10 cellular contexts compared by ENCODE assay signal in the genomic region with DNA sequence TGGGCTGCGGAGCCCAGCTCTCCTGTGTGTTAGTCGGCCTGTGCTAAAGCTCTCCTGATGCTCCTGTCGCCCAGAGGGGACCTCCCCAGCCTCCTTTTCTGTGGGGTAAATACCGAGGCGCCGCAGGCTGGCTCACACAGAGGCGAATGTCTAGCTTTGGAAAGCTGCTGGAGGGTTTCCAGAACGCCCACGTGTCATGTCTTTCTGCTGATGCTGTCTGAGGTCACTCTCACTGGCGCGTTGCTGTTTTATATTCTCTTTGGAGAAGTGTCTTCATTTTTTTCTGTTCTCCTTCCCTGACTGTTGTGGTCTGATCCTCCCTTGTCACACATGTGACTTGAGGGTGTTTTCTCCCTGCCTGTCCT.
A peak's percentile ranks its signal among the peaks of the same experiment; 100 is the strongest.
DNase-seq lines count a peak whose midpoint lies in the region; ATAC-seq, FAIRE-seq and TF ChIP-seq lines count a peak whose summit lies in the region.
"Had no signal": no experiment of that assay in that cellular context is flagged by ENCODE, and none has a peak within 500 bp of the region (broad histone marks: within the 10 kb centered on the region; RNA-seq: fewer than 3 reads in every experiment).

No MANE protein-coding gene starts in this region.

- no peak overlapping the region for H3K4me3 ChIP-seq in epithelial cell of esophagus (ENCODE audit: low read length)
- no peak overlapping the region for H3K4me3 ChIP-seq in naive thymus-derived CD4-positive, alpha-beta T cell (ENCODE audit: low read length)
- H3K4me3 ChIP-seq: BLaER1 treated with 17β-estradiol and CSF1 and Interleukin-3, amounts not matched to agents 10 nM and 100 nM had no signal

- TF ChIP-seq CTCF in natural killer cell (IDR thresholded peaks at IDR 0.05): no peak
- no peak for TF ChIP-seq CTCF in epithelial cell of esophagus (IDR thresholded peaks at IDR 0.05; ENCODE audit: insufficient read depth, low read depth, low read length, missing control alignments)
- no peak for TF ChIP-seq CTCF in nephron progenitor cell (IDR thresholded peaks at IDR 0.05)
- TF ChIP-seq CTCF in D721Med (IDR thresholded peaks at IDR 0.05; ENCODE audit: insufficient read depth, missing control alignments): no peak

- H3K4me1 Mint-ChIP-seq in natural killer cell treated with Interleukin-12 subunit alpha and Interleukin-12 subunit beta and Interleukin-15 and Interleukin-18, amount 100 ng/mL, for 72 hours (ENCODE audit: low read depth in 2 of 2): peaks cover 0 to 4% of the 10 kb centered on the region in 2 donors
- H3K4me1 Mint-ChIP-seq in natural killer cell: peaks cover 0 to 4% of the 10 kb centered on the region in 2 donors
- H3K4me1 Mint-ChIP-seq in nephron progenitor cell: peaks cover 28% of the 10 kb centered on the region
- peaks cover 0 to 11% (median 0%) of the 10 kb centered on the region in 7 donors for H3K4me1 Mint-ChIP-seq in naive thymus-derived CD4-positive, alpha-beta T cell

- intact Hi-C loops in natural killer cell (cut with micrococcal nuclease): no loop called here
- intact Hi-C loops in naive thymus-derived CD4-positive, alpha-beta T cell (cut with micrococcal nuclease): no loop called here

- H3K9me3 ChIP-seq in naive thymus-derived CD4-positive, alpha-beta T cell (ENCODE audit: control insufficient read depth in 2 of 3, low read length in 3 of 3): no peaks in the 10 kb centered on the region
- H3K9me3 ChIP-seq: BLaER1 treated with 17β-estradiol and CSF1 and Interleukin-3, amounts not matched to agents 10 nM and 100 nM had no signal

- ATAC-seq in natural killer cell treated with Interleukin-12 subunit alpha and Interleukin-12 subunit beta and Interleukin-15 and Interleukin-18, amount 100 ng/mL, for 72 hours: no peak
- ATAC-seq in natural killer cell (no peak), HG03442 (IDR thresholded peaks at IDR 0.05; ENCODE audit: unreplicated experiment) (no peak)
- no peak for ATAC-seq in naive thymus-derived CD4-positive, alpha-beta T cell

- POLR2A ChIA-PET in naive thymus-derived CD4-positive, alpha-beta T cell (lab: Charles Lee): no interaction called here

- H3K27ac ChIP-seq in naive thymus-derived CD4-positive, alpha-beta T cell (ENCODE audit: low read depth, low read length): no peak overlapping the region
- H3K27ac ChIP-seq: BLaER1 treated with 17β-estradiol and CSF1 and Interleukin-3, amounts not matched to agents 10 nM and 100 nM had no signal

- H3K36me3 ChIP-seq in naive thymus-derived CD4-positive, alpha-beta T cell (ENCODE audit: control insufficient read depth in 2 of 3, insufficient read depth in 3 of 3, low read length in 3 of 3): peaks cover 3 to 91% (median 5%) of the 10 kb centered on the region in 3 experiments

- CTCF ChIA-PET in naive thymus-derived CD4-positive, alpha-beta T cell (lab: Charles Lee): no interaction called here

- no peak for FAIRE-seq in D721Med (lab: Jason Lieb, UNC)

- peaks cover 11% of the 10 kb centered on the region for H3K36me3 Mint-ChIP-seq in natural killer cell treated with Interleukin-12 subunit alpha and Interleukin-12 subunit beta and Interleukin-15 and Interleukin-18, amount 100 ng/mL, for 72 hours
- H3K36me3 Mint-ChIP-seq in natural killer cell: no peaks in the 10 kb centered on the region
- peaks cover 71% of the 10 kb centered on the region for H3K36me3 Mint-ChIP-seq in nephron progenitor cell (ENCODE audit: low read depth)
- peaks cover 12 to 60% (median 28%) of the 10 kb centered on the region in 5 donors for H3K36me3 Mint-ChIP-seq in naive thymus-derived CD4-positive, alpha-beta T cell

- no peaks in the 10 kb centered on the region for H3K4me1 ChIP-seq in naive thymus-derived CD4-positive, alpha-beta T cell (ENCODE audit: control insufficient read depth in 2 of 2, insufficient read depth in 2 of 2, low read length in 2 of 2)

- no peaks in the 10 kb centered on the region for H3K27me3 ChIP-seq in naive thymus-derived CD4-positive, alpha-beta T cell (ENCODE audit: control insufficient read depth in 2 of 2, insufficient read depth in 2 of 2, low read length in 2 of 2)
- H3K27me3 ChIP-seq: BLaER1 treated with 17β-estradiol and CSF1 and Interleukin-3, amounts not matched to agents 10 nM and 100 nM had no signal

- no peaks in the 10 kb centered on the region for H3K9me3 Mint-ChIP-seq in natural killer cell treated with Interleukin-12 subunit alpha and Interleukin-12 subunit beta and Interleukin-15 and Interleukin-18, amount 100 ng/mL, for 72 hours
- H3K9me3 Mint-ChIP-seq in natural killer cell (no peaks in the 10 kb centered on the region), nephron progenitor cell (no peaks in the 10 kb centered on the region)
- no peaks in the 10 kb centered on the region for H3K9me3 Mint-ChIP-seq in naive thymus-derived CD4-positive, alpha-beta T cell

- peak; percentile 54 for DNase-seq in natural killer cell treated with Interleukin-12 subunit alpha and Interleukin-12 subunit beta and Interleukin-15 and Interleukin-18, amount 100 ng/mL, for 72 hours (ENCODE audit: low spot score)
- DNase-seq in natural killer cell (no peak), epithelial cell of esophagus (ENCODE audit: low read depth) (peak; percentile 87), nephron progenitor cell (no peak), SHP77 treated with DMSO at 0.1 percent for 48 hours (lab: John Stamatoyannopoulos, UW) (no peak), D721Med (ENCODE audit: insufficient read length, low spot score) (no peak)
- DNase-seq in naive thymus-derived CD4-positive, alpha-beta T cell: no peak
- DNase-seq: NCI-H2029 treated with DMSO at 0.1 percent for 48 hours had no signal

- H3K4me3 Mint-ChIP-seq in natural killer cell treated with Interleukin-12 subunit alpha and Interleukin-12 subunit beta and Interleukin-15 and Interleukin-18, amount 100 ng/mL, for 72 hours: no peak overlapping the region
- H3K4me3 Mint-ChIP-seq in natural killer cell (no peak overlapping the region), nephron progenitor cell (no peak overlapping the region)
- no peak overlapping the region for H3K4me3 Mint-ChIP-seq in naive thymus-derived CD4-positive, alpha-beta T cell

- H3K27me3 Mint-ChIP-seq in natural killer cell treated with Interleukin-12 subunit alpha and Interleukin-12 subunit beta and Interleukin-15 and Interleukin-18, amount 100 ng/mL, for 72 hours: no peaks in the 10 kb centered on the region
- H3K27me3 Mint-ChIP-seq in natural killer cell (ENCODE audit: low read depth in 2 of 2) (no peaks in the 10 kb centered on the region), nephron progenitor cell (ENCODE audit: low read depth, poor library complexity) (peaks cover 3% of the 10 kb centered on the region)
- no peaks in the 10 kb centered on the region for H3K27me3 Mint-ChIP-seq in naive thymus-derived CD4-positive, alpha-beta T cell

- H3K27ac Mint-ChIP-seq in natural killer cell treated with Interleukin-12 subunit alpha and Interleukin-12 subunit beta and Interleukin-15 and Interleukin-18, amount 100 ng/mL, for 72 hours: no peak overlapping the region
- H3K27ac Mint-ChIP-seq in natural killer cell: no peak overlapping the region
- peak overlapping the region; percentile 97 for H3K27ac Mint-ChIP-seq in nephron progenitor cell
- peak overlapping the region in 1 of 9 donors; percentile 42 for H3K27ac Mint-ChIP-seq in naive thymus-derived CD4-positive, alpha-beta T cell

Comparison
In these comparisons a context has a peak if more than half of its experiments do, and no peak if none do; other contexts are left out.
1. DNase-seq: peak in natural killer cell treated with Interleukin-12 subunit alpha and Interleukin-12 subunit beta and Interleukin-15 and Interleukin-18, amount 100 ng/mL, for 72 hours (single experiment) and epithelial cell of esophagus (single experiment); none in natural killer cell (single experiment), nephron progenitor cell (single experiment), SHP77 treated with DMSO at 0.1 percent for 48 hours (single experiment), D721Med (single experiment) and naive thymus-derived CD4-positive, alpha-beta T cell (0 of 9).